ENCODE assay signal across 11 cellular contexts in the genomic region with DNA sequence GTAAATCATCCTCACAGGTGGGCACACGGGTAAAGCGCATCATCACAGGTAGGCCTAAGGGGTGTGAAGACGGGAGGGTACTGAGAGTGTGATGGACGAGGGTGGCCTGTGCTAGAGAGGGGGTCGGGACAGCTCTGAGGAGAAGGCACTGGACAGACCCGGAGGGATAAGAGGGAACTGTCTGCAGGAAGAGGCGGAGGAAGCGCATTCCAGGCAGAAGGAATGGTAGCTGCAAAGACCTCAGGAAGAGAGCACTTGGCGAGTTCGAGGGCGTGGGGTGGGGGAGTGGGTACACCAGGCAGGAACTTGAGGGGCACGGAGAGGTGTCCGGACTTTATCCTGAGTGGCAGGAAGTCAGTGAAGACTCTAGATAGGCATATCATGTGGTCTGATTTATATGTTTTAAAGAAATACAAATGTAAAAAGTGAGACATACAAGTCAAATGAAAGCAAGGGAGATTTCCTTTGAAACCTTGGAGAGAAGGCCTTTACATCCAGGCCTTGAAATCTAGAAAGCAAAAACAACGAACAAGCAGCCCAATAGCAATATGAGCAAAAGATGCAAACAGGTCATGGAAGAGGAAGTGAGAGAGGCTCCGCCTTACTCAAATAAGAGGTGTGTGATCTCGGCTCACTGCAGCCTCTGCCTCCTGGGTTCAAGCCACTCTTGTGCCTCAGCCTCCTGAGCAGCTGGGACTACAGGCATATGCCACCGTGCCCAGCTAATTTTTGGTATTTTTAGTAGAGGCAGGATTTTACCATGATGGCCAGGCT. TPM values are rescaled to one million over a fixed set of nuclear protein-coding genes. Genes with fewer than 3 reads are reported as not detected.
DNase-seq lines count a peak whose midpoint lies in the region; ATAC-seq and TF ChIP-seq lines count a peak whose summit lies in the region.
"Had no signal": no experiment of that assay in that cellular context is flagged by ENCODE, and none has a peak within 500 bp of the region (broad histone marks: within the 10 kb centered on the region; RNA-seq: fewer than 3 reads in every experiment).

No MANE protein-coding gene starts in this region.

- no peaks in the 10 kb centered on the region for H3K79me1 ChIP-seq in H9 (ENCODE audit: insufficient read depth, low read depth, low read length, poor library complexity, severe bottlenecking)

- no peak overlapping the region for H4K91ac ChIP-seq in H9 (ENCODE audit: insufficient read length, low read depth, low read length)

- H3K4me1 Mint-ChIP-seq in H9 (peaks cover 50 to 53% of the 10 kb centered on the region in 2 experiments), glutamatergic neuron (ENCODE audit: low read depth, unreplicated experiment) (peaks cover 3% of the 10 kb centered on the region)

- H3K9ac ChIP-seq in H9 (ENCODE audit: extremely low read depth, insufficient read length, low read length), result no peak overlapping the region

- H2AK5ac ChIP-seq in H9 (ENCODE audit: insufficient read length, low read length), result no peak overlapping the region

- no peak overlapping the region for H2BK120ac ChIP-seq in H9 (ENCODE audit: low read depth, low read length, poor library complexity, severe bottlenecking)

- no peak for TF ChIP-seq POLR2A in suprapubic skin (IDR thresholded peaks at IDR 0.05)

- ATAC-seq in GM18511 (IDR thresholded peaks at IDR 0.05; ENCODE audit: unreplicated experiment) (peak; percentile 46), GM19397 (IDR thresholded peaks at IDR 0.05; ENCODE audit: unreplicated experiment) (no peak), HG03457 (IDR thresholded peaks at IDR 0.05; ENCODE audit: unreplicated experiment) (no peak)
- ATAC-seq: Right ventricle myocardium inferior had no signal

- H3K9me3 Mint-ChIP-seq in H9, result no peaks in the 10 kb centered on the region; a peak in 1 of 5 replicates
- H3K9me3 Mint-ChIP-seq in glutamatergic neuron (ENCODE audit: unreplicated experiment), result peaks cover 3% of the 10 kb centered on the region

- H2BK20ac ChIP-seq in H9 (ENCODE audit: low read depth, low read length, poor library complexity, severe bottlenecking), result no peak overlapping the region

- H4K20me1 ChIP-seq in H9 (ENCODE audit: control insufficient read depth, insufficient read depth, insufficient read length) (no peaks in the 10 kb centered on the region), hepatocyte (ENCODE audit: insufficient read depth, poor library complexity, severe bottlenecking) (no peaks in the 10 kb centered on the region)

- H3K36me3 ChIP-seq in suprapubic skin, result no peaks in the 10 kb centered on the region
- no peaks in the 10 kb centered on the region for H3K36me3 ChIP-seq in hepatocyte (replicated peaks; ENCODE audit: insufficient read depth, low read depth)
- H3K36me3 ChIP-seq: neutrophil had no signal

- no peak overlapping the region for H3K4ac ChIP-seq in H9 (ENCODE audit: low read depth, low read length)

- no peak overlapping the region for H2BK15ac ChIP-seq in H9 (ENCODE audit: low read depth, low read length)

- DNase-seq in H9 (no peak), NOMO-1 treated with dmso at 0.1 percent for 144 hours (lab: John Stamatoyannopoulos, UW; ENCODE audit: unreplicated experiment) (peak; percentile 10), glutamatergic neuron (no peak), suprapubic skin (ENCODE audit: low spot score in 2 of 2) (no peak), hepatocyte (ENCODE audit: low spot score) (no peak)
- DNase-seq: GF-D8 had no signal

- no peaks in the 10 kb centered on the region for H3K9me2 ChIP-seq in hepatocyte (replicated peaks; ENCODE audit: insufficient read depth)

- no peak overlapping the region for H3K27ac ChIP-seq in H9 (ENCODE audit: insufficient read length, low read depth, low read length)
- no peak overlapping the region for H3K27ac ChIP-seq in suprapubic skin
- no peak overlapping the region for H3K27ac ChIP-seq in hepatocyte
- H3K27ac ChIP-seq: neutrophil had no signal

- H3K4me3 ChIP-seq in suprapubic skin (no peak overlapping the region), hepatocyte (no peak overlapping the region)

- H3K27ac Mint-ChIP-seq in H9 (peak overlapping the region; percentile 33 to 59 (median 46); a peak in 6 of 7 replicates), glutamatergic neuron (ENCODE audit: unreplicated experiment) (no peak overlapping the region)

- H3K27me3 ChIP-seq in H9 (ENCODE audit: insufficient read depth, low read length) (no peaks in the 10 kb centered on the region), suprapubic skin (no peaks in the 10 kb centered on the region), hepatocyte (no peaks in the 10 kb centered on the region)
- H3K27me3 ChIP-seq: neutrophil had no signal

- H3K4me3 Mint-ChIP-seq in H9 (peak overlapping the region in 1 of 2 experiments; percentile 7; a peak in 1 of 5 replicates), glutamatergic neuron (ENCODE audit: unreplicated experiment) (peak overlapping the region; percentile 1)

- H3K14ac ChIP-seq in H9 (ENCODE audit: insufficient read depth, low read length), result no peak overlapping the region

- peaks cover 3% of the 10 kb centered on the region for H3K23me2 ChIP-seq in H9 (ENCODE audit: insufficient read length, low read depth, low read length, poor library complexity, severe bottlenecking)

- H3K27me3 Mint-ChIP-seq in H9 (ENCODE audit: low read depth) (peaks cover 8% of the 10 kb centered on the region), glutamatergic neuron (ENCODE audit: unreplicated experiment) (peaks cover 1% of the 10 kb centered on the region)

- peaks cover 12% of the 10 kb centered on the region; the same call in 1 of the 2 replicates for H3K4me1 ChIP-seq in H9 (ENCODE audit: insufficient read depth, low read length)
- H3K4me1 ChIP-seq in suprapubic skin, result peaks cover 9% of the 10 kb centered on the region
- peaks cover 21% of the 10 kb centered on the region for H3K4me1 ChIP-seq in hepatocyte (ENCODE audit: insufficient read depth)

- H4K5ac ChIP-seq in H9 (ENCODE audit: insufficient read length, low read depth, low read length), result no peak overlapping the region

- TF ChIP-seq CTCF in H9 (conservative IDR thresholded peaks at IDR 0.05) (no peak), glutamatergic neuron (IDR thresholded peaks at IDR 0.05; ENCODE audit: partially characterized antibody, unreplicated experiment) (no peak), suprapubic skin (IDR thresholded peaks at IDR 0.05) (no peak), hepatocyte (IDR thresholded peaks at IDR 0.05; ENCODE audit: poor library complexity) (no peak)

- no peak overlapping the region for H3K18ac ChIP-seq in H9 (ENCODE audit: insufficient read length, low read depth, low read length)

- H3K56ac ChIP-seq in H9 (ENCODE audit: insufficient read length, low read depth, low read length), result no peak overlapping the region

- no peak overlapping the region for H2BK5ac ChIP-seq in H9 (ENCODE audit: insufficient read length, low read length)

- H2AFZ ChIP-seq in H9 (ENCODE audit: low read length), result no peak overlapping the region
- H2AFZ ChIP-seq in hepatocyte, result no peak overlapping the region

- no peak overlapping the region for H3T11ph ChIP-seq in H9 (ENCODE audit: low read length)

- H3K36me3 Mint-ChIP-seq in H9 (ENCODE audit: insufficient read depth in 1 of 3, low read depth in 3 of 3) (peaks cover 2 to 5% (median 5%) of the 10 kb centered on the region in 3 experiments; a peak in 6 of 7 replicates), glutamatergic neuron (ENCODE audit: unreplicated experiment) (no peaks in the 10 kb centered on the region)

- H3K4me2 ChIP-seq in H9 (ENCODE audit: insufficient read depth, insufficient read length, low read length) (no peak overlapping the region), hepatocyte (no peak overlapping the region)

- H3K79me2 ChIP-seq in H9 (ENCODE audit: insufficient read depth, low read length) (no peaks in the 10 kb centered on the region), hepatocyte (peaks cover 29% of the 10 kb centered on the region)

- no peak overlapping the region for H4K8ac ChIP-seq in H9 (replicated peaks; ENCODE audit: insufficient read length, low read depth, low read length)

- H3K23ac ChIP-seq in H9 (ENCODE audit: insufficient read length, low read depth, low read length), result no peak overlapping the region

- H3K9me3 ChIP-seq in H9 (ENCODE audit: control insufficient read depth, low read depth, low read length) (no peaks in the 10 kb centered on the region), suprapubic skin (no peaks in the 10 kb centered on the region), hepatocyte (ENCODE audit: low read depth) (no peaks in the 10 kb centered on the region)
- H3K9me3 ChIP-seq: neutrophil had no signal

- no peak for TF ChIP-seq EP300 in suprapubic skin (IDR thresholded peaks at IDR 0.05)

- no CpG with 5 or more reads among the region's 17 CpGs for WGBS in H9 (ENCODE audit: extremely low coverage, insufficient read length, low lambda C conversion rate)
- WGBS in suprapubic skin, result 80% methylated on average over 17 of the region's 17 CpGs
- WGBS in hepatocyte (ENCODE audit: low lambda C conversion rate, missing lambda C conversion rate), result 85% methylated on average over 17 of the region's 17 CpGs

- no peak overlapping the region for H2BK12ac ChIP-seq in H9 (ENCODE audit: insufficient read length, low read depth, low read length)

RNA-seq across cellular contexts. Expression of a gene that starts 3.6 kb away (rescaled TPM):
- total RNA-seq in H9 (2021), result 25.1 and 29.6 TPM in 2 replicates
- 6.0 TPM for total RNA-seq in glutamatergic neuron (ENCODE audit: unreplicated experiment)
- 10 to 100 TPM; 14.4 to 22.6 (median 15.3) TPM for total RNA-seq in suprapubic skin
- 29.4 and 34.9 TPM in 2 replicates for total RNA-seq in hepatocyte
- 23.6 and 30.3 TPM in 2 replicates for polyA plus RNA-seq in hepatocyte

RNA-seq across cellular contexts. Expression of a gene that starts 15.4 kb away (rescaled TPM):
- total RNA-seq in H9 (2021), result 14.9 and 15.3 TPM in 2 replicates
- 0.59 TPM for total RNA-seq in glutamatergic neuron (ENCODE audit: unreplicated experiment)
- 1 to 10 TPM in 2 of 4 donors, under 1 TPM in 2; 0.56 to 3.3 (median 1.0) TPM for total RNA-seq in suprapubic skin
- 2.0 and 5.2 TPM in 2 replicates for total RNA-seq in hepatocyte
- polyA plus RNA-seq in hepatocyte, result 0.22 and 0.64 TPM in 2 replicates
- total RNA-seq: Right ventricle myocardium inferior had no signal

RNA-seq across cellular contexts. Expression of a gene that starts 46.5 kb away (rescaled TPM):
- 65.2 and 67.9 TPM in 2 replicates for total RNA-seq in H9 (2021)
- total RNA-seq in glutamatergic neuron (ENCODE audit: unreplicated experiment), result 49.2 TPM
- 100 to 1,000 TPM in 2 of 4 donors, 10 to 100 TPM in 2; 86.0 to 103 (median 95.1) TPM for total RNA-seq in suprapubic skin
- total RNA-seq in hepatocyte, result 694 and 743 TPM in 2 replicates
- polyA plus RNA-seq in hepatocyte, result 450 and 568 TPM in 2 replicates
